13 cellular contexts compared by ENCODE assay signal in genomic region chr6:150297327-150298028, GRCh38.
DNase-seq lines count a peak whose midpoint lies in the region; ATAC-seq and TF ChIP-seq lines count a peak whose summit lies in the region.
"Had no signal": no experiment of that assay in that cellular context is flagged by ENCODE, and none has a peak within 500 bp of the region (broad histone marks: within the 10 kb centered on the region; RNA-seq: fewer than 3 reads in every experiment).

No MANE protein-coding gene starts in this region.

- intact Hi-C loops in A673 (cut with micrococcal nuclease; ENCODE audit: unreplicated experiment) = no loop called here

- no TSS peak for BruUV-seq in A673 (replicated peaks; lab: Mats Ljungman, UMichigan)

- H3K36me3 ChIP-seq in A673 (ENCODE audit: insufficient read depth, low read length, poor library complexity, severe bottlenecking) = no peaks in the 10 kb centered on the region

- no peak overlapping the region for H3K4me3 ChIP-seq in A673 (ENCODE audit: low read depth, low read length, poor library complexity, severe bottlenecking)

- TF ChIP-seq CTCF in A673 (conservative IDR thresholded peaks at IDR 0.05; ENCODE audit: low read depth, low read length) = no peak

- POLR2A ChIA-PET in A673 (lab: Charles Lee; ENCODE audit: low non-redundant PET) = no interaction called here

- no peaks in the 10 kb centered on the region for H3K4me1 ChIP-seq in A673 (ENCODE audit: insufficient read depth, low read length, poor library complexity, severe bottlenecking)

- no peaks in the 10 kb centered on the region for H3K27me3 ChIP-seq in A673 (replicated peaks; ENCODE audit: insufficient read depth, low read depth, low read length, poor library complexity)

- H3K27ac ChIP-seq in A673 (ENCODE audit: low read depth, low read length, poor library complexity, severe bottlenecking) = no peak overlapping the region

- CTCF ChIA-PET in A673 (lab: Charles Lee) = no interaction called here

- ATAC-seq in GM18868 (IDR thresholded peaks at IDR 0.05; ENCODE audit: unreplicated experiment) = no peak
- no peak for ATAC-seq in HG03045 (IDR thresholded peaks at IDR 0.05; ENCODE audit: unreplicated experiment)
- ATAC-seq: Panc1 had no signal

- peaks cover 8% of the 10 kb centered on the region for H3K9me3 ChIP-seq in A673 (ENCODE audit: low read depth, low read length, poor library complexity, severe bottlenecking)

- peak; percentile 70 for DNase-seq in EH (ENCODE audit: low read depth)
- DNase-seq in OCI-M1 (lab: John Stamatoyannopoulos, UW) = peak; percentile 64
- DNase-seq in dermis microvascular lymphatic vessel endothelial cell (ENCODE audit: low read depth in 2 of 2) = peak; percentile 19 to 72
- DNase-seq in myocyte (ENCODE audit: low read depth) = peak; percentile 23
- no peak for DNase-seq in A673 (ENCODE audit: low spot score)
- DNase-seq in mucosa of gallbladder (ENCODE audit: low spot score) = no peak
- DNase-seq: activated naive CD4-positive, alpha-beta T cell treated with anti-CD3 and anti-CD28 coated beads for 36 hours; Caco-2; H7; NCI-H2107 had no signal

Comparison
In these comparisons a context has a peak if more than half of its experiments do, and no peak if none do; other contexts are left out.
1. DNase-seq: peak in EH (single experiment), OCI-M1 (single experiment), dermis microvascular lymphatic vessel endothelial cell (2 of 2) and myocyte (single experiment); none in A673 (single experiment) and mucosa of gallbladder (single experiment).